ENCODE assay signal across 15 cellular contexts in the genomic region with DNA sequence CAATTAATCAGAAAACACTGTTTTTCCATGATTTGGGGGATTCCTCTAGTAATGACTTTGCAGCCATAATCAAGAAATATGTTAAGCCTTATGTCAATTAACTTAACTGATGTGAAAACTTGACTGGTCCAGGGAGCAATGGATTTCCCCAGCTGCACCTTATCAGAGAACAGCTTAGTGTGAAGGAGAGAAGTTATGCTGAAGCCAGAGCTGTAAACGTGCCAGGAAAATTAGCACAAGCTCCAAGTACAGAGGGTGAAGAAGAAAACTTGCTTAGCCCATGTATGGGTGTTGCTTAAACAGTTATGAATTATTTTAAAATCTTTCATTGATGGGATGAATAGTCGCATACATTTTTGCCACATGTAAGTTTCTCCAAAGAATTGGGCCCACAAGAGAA.
"Had no signal": no experiment of that assay in that cellular context is flagged by ENCODE, and none has a peak within 500 bp of the region (broad histone marks: within the 10 kb centered on the region; RNA-seq: fewer than 3 reads in every experiment).

No MANE protein-coding gene starts in this region.

- H3K27ac ChIP-seq: gastrocnemius medialis, right lobe of liver, spleen, thoracic aorta, transverse colon had no signal

- H3K4me1 ChIP-seq: right lobe of liver, spleen, transverse colon had no signal

- H3K9me3 ChIP-seq: gastrocnemius medialis, right lobe of liver, spleen, thoracic aorta, transverse colon had no signal

- ATAC-seq: esophagus mucosa; gastrocnemius medialis; naive thymus-derived CD4-positive, alpha-beta T cell; right lobe of liver; stimulated activated naive B cell treated with anti-CD40 and anti-IgM and Interleukin-4, amounts not matched to agents 10 μg/mL and 1 μg/mL and 100 μg/mL, for 72 hours; stimulated activated naive CD8-positive, alpha-beta T cell treated with anti-CD3 and anti-CD28 coated beads, Interleukin-15, amount 100 ng/mL, for 72 hours had no signal

- H3K36me3 ChIP-seq: gastrocnemius medialis, right lobe of liver, spleen, thoracic aorta, transverse colon had no signal

- DNase-seq: effector memory CD4-positive, alpha-beta T cell; gastrocnemius medialis; mammary epithelial cell; naive thymus-derived CD4-positive, alpha-beta T cell; posterior cingulate gyrus; right lobe of liver; spleen; stimulated activated CD4-positive, alpha-beta T cell treated with anti-CD3 and anti-CD28 coated beads, Interleukin-15, amount 100 ng/mL, for 24 hours; stimulated activated CD4-positive, alpha-beta T cell treated with anti-CD3 and anti-CD28 coated beads, Interleukin-1b, Interleukin-23, amount 100 ng/mL, for 48 hours; stimulated activated CD4-positive, alpha-beta T cell treated with anti-CD3 and anti-CD28 coated beads, Interleukin-4, amount 100 ng/mL, for 24 hours; stimulated activated naive B cell treated with anti-CD40 and anti-IgM and Interleukin-4, amounts not matched to agents 10 μg/mL and 1 μg/mL and 100 μg/mL, for 72 hours; stimulated activated naive CD8-positive, alpha-beta T cell treated with anti-CD3 and anti-CD28 coated beads, Interleukin-15, amount 100 ng/mL, for 72 hours; transverse colon had no signal

- H3K27me3 ChIP-seq: gastrocnemius medialis, right lobe of liver, spleen, transverse colon had no signal

- H3K4me3 ChIP-seq: gastrocnemius medialis, right lobe of liver, spleen, thoracic aorta, transverse colon had no signal
